In genomic region chr1:9580942-9581341, GRCh38 we compare ENCODE assay signal across 17 cellular contexts. TPM values are rescaled to one million over a fixed set of nuclear protein-coding genes. Genes with fewer than 3 reads are reported as not detected.
DNase-seq lines count a peak whose midpoint lies in the region; ATAC-seq and TF ChIP-seq lines count a peak whose summit lies in the region.
"Had no signal": no experiment of that assay in that cellular context is flagged by ENCODE, and none has a peak within 500 bp of the region (broad histone marks: within the 10 kb centered on the region; RNA-seq: fewer than 3 reads in every experiment).

No MANE protein-coding gene starts in this region.

- intact Hi-C loops in natural killer cell (cut with micrococcal nuclease), result no loop called here
- intact Hi-C loops in activated T-helper 1 cell treated with anti-CD3 and anti-CD28 coated beads, Interleukin-12 subunit alpha, Interleukin-12 subunit beta, Interleukin-2, Interleukin-4 antibody, amounts not matched to agents 30 ng/mL and 10 ng/mL and 1 ng/mL, durations not matched to agents 14 hours and 24 hours and 36 hours (cut with micrococcal nuclease), result no loop called here
- intact Hi-C loops in aorta (cut with DNase I), result loop anchor here in 1 of 2 donors (10.0 kb wide), 1 partner anchor 1114 kb away; no protein-coding TSS in a partner anchor

- no peak for ATAC-seq in natural killer cell treated with Interleukin-12 subunit alpha and Interleukin-12 subunit beta and Interleukin-15 and Interleukin-18, amount 100 ng/mL, for 72 hours
- ATAC-seq in natural killer cell (no peak), WTC11 (no peak), aorta (ENCODE audit: low FRiP score) (no peak)
- ATAC-seq: HCT116 had no signal

- CTCF ChIA-PET in WTC11 (lab: Charles Lee), result interaction anchor here (0.7 to 0.8 kb wide), 2 partner anchors 35 to 59 kb away, joined by 3 to 4 read pairs; no protein-coding TSS in a partner anchor

- POLR2A ChIA-PET in WTC11 (lab: Charles Lee), result no interaction called here

- H3K4me3 ChIP-seq in aorta (ENCODE audit: low read length in 2 of 2), result no peak overlapping the region

- no peaks in the 10 kb centered on the region for H3K9me3 Mint-ChIP-seq in natural killer cell treated with Interleukin-12 subunit alpha and Interleukin-12 subunit beta and Interleukin-15 and Interleukin-18, amount 100 ng/mL, for 72 hours
- H3K9me3 Mint-ChIP-seq in natural killer cell (no peaks in the 10 kb centered on the region), WTC11 (no peaks in the 10 kb centered on the region), progenitor cell of endocrine pancreas (ENCODE audit: low read depth) (no peaks in the 10 kb centered on the region)
- H3K9me3 Mint-ChIP-seq in activated T-helper 1 cell treated with anti-CD3 and anti-CD28 coated beads, Interleukin-12 subunit alpha, Interleukin-12 subunit beta, Interleukin-2, Interleukin-4 antibody, amounts not matched to agents 30 ng/mL and 10 ng/mL and 1 ng/mL, durations not matched to agents 14 hours and 24 hours and 36 hours, result no peaks in the 10 kb centered on the region
- H3K9me3 Mint-ChIP-seq: CD4-positive, alpha-beta T cell; IgD-negative memory B cell had no signal

- no peaks in the 10 kb centered on the region for H3K27me3 Mint-ChIP-seq in natural killer cell treated with Interleukin-12 subunit alpha and Interleukin-12 subunit beta and Interleukin-15 and Interleukin-18, amount 100 ng/mL, for 72 hours
- H3K27me3 Mint-ChIP-seq in natural killer cell (ENCODE audit: low read depth in 2 of 2) (no peaks in the 10 kb centered on the region), WTC11 (ENCODE audit: low read depth) (no peaks in the 10 kb centered on the region), progenitor cell of endocrine pancreas (no peaks in the 10 kb centered on the region)
- H3K27me3 Mint-ChIP-seq in activated T-helper 1 cell treated with anti-CD3 and anti-CD28 coated beads, Interleukin-12 subunit alpha, Interleukin-12 subunit beta, Interleukin-2, Interleukin-4 antibody, amounts not matched to agents 30 ng/mL and 10 ng/mL and 1 ng/mL, durations not matched to agents 14 hours and 24 hours and 36 hours (ENCODE audit: insufficient read depth), result no peaks in the 10 kb centered on the region
- H3K27me3 Mint-ChIP-seq: CD4-positive, alpha-beta T cell; IgD-negative memory B cell had no signal

- no peaks in the 10 kb centered on the region for H3K36me3 ChIP-seq in aorta (ENCODE audit: control insufficient read depth in 1 of 2, insufficient read depth in 2 of 2, low read length in 1 of 2)
- H3K36me3 ChIP-seq: BE2C had no signal

- H3K9me3 ChIP-seq in aorta (ENCODE audit: control insufficient read depth, low read length), result no peaks in the 10 kb centered on the region
- H3K9me3 ChIP-seq: BE2C had no signal

- H3K27ac Mint-ChIP-seq in natural killer cell treated with Interleukin-12 subunit alpha and Interleukin-12 subunit beta and Interleukin-15 and Interleukin-18, amount 100 ng/mL, for 72 hours, result no peak overlapping the region
- H3K27ac Mint-ChIP-seq in natural killer cell (no peak overlapping the region), WTC11 (peak overlapping the region; percentile 38; the same call in 1 of the 2 replicates), progenitor cell of endocrine pancreas (peak overlapping the region; percentile 73)
- no peak overlapping the region for H3K27ac Mint-ChIP-seq in activated T-helper 1 cell treated with anti-CD3 and anti-CD28 coated beads, Interleukin-12 subunit alpha, Interleukin-12 subunit beta, Interleukin-2, Interleukin-4 antibody, amounts not matched to agents 30 ng/mL and 10 ng/mL and 1 ng/mL, durations not matched to agents 14 hours and 24 hours and 36 hours
- H3K27ac Mint-ChIP-seq: CD4-positive, alpha-beta T cell had no signal

- no peaks in the 10 kb centered on the region for H3K4me1 ChIP-seq in aorta (ENCODE audit: control insufficient read depth in 1 of 2, insufficient read depth in 2 of 2, low read length in 2 of 2)
- H3K4me1 ChIP-seq: BE2C had no signal

- no peaks in the 10 kb centered on the region for H3K4me1 Mint-ChIP-seq in natural killer cell treated with Interleukin-12 subunit alpha and Interleukin-12 subunit beta and Interleukin-15 and Interleukin-18, amount 100 ng/mL, for 72 hours (ENCODE audit: low read depth in 2 of 2)
- H3K4me1 Mint-ChIP-seq in natural killer cell, result no peaks in the 10 kb centered on the region
- no peaks in the 10 kb centered on the region for H3K4me1 Mint-ChIP-seq in WTC11
- peaks cover 4% of the 10 kb centered on the region for H3K4me1 Mint-ChIP-seq in progenitor cell of endocrine pancreas (ENCODE audit: low read depth)
- no peaks in the 10 kb centered on the region for H3K4me1 Mint-ChIP-seq in activated T-helper 1 cell treated with anti-CD3 and anti-CD28 coated beads, Interleukin-12 subunit alpha, Interleukin-12 subunit beta, Interleukin-2, Interleukin-4 antibody, amounts not matched to agents 30 ng/mL and 10 ng/mL and 1 ng/mL, durations not matched to agents 14 hours and 24 hours and 36 hours (ENCODE audit: low read depth)
- H3K4me1 Mint-ChIP-seq: IgD-negative memory B cell had no signal

- no peak overlapping the region for H3K27ac ChIP-seq in aorta (ENCODE audit: low read depth in 1 of 2, low read length in 2 of 2)

- 85 to 87% methylated on average over 2 of the region's 2 CpGs for WGBS in aorta, 2 donors

- H3K36me3 Mint-ChIP-seq in natural killer cell treated with Interleukin-12 subunit alpha and Interleukin-12 subunit beta and Interleukin-15 and Interleukin-18, amount 100 ng/mL, for 72 hours, result peaks cover 5% of the 10 kb centered on the region
- H3K36me3 Mint-ChIP-seq in natural killer cell (no peaks in the 10 kb centered on the region), WTC11 (peaks cover 47% of the 10 kb centered on the region), progenitor cell of endocrine pancreas (ENCODE audit: insufficient read depth) (peaks cover 16% of the 10 kb centered on the region)
- H3K36me3 Mint-ChIP-seq in activated T-helper 1 cell treated with anti-CD3 and anti-CD28 coated beads, Interleukin-12 subunit alpha, Interleukin-12 subunit beta, Interleukin-2, Interleukin-4 antibody, amounts not matched to agents 30 ng/mL and 10 ng/mL and 1 ng/mL, durations not matched to agents 14 hours and 24 hours and 36 hours (ENCODE audit: low read depth), result peaks cover 19% of the 10 kb centered on the region

- TF ChIP-seq CTCF in natural killer cell (IDR thresholded peaks at IDR 0.05) (no peak), WTC11 (IDR thresholded peaks at IDR 0.05) (no peak), progenitor cell of endocrine pancreas (IDR thresholded peaks at IDR 0.05; ENCODE audit: unreplicated experiment) (no peak)

- H3K27me3 ChIP-seq in aorta (ENCODE audit: control insufficient read depth in 1 of 2, insufficient read depth in 2 of 2, low read length in 1 of 2), result no peaks in the 10 kb centered on the region
- H3K27me3 ChIP-seq: BE2C had no signal

- peak; percentile 54 for DNase-seq in natural killer cell treated with Interleukin-12 subunit alpha and Interleukin-12 subunit beta and Interleukin-15 and Interleukin-18, amount 100 ng/mL, for 72 hours (ENCODE audit: low spot score)
- DNase-seq in natural killer cell, result no peak
- no peak for DNase-seq in WTC11 (ENCODE audit: low spot score)
- no peak for DNase-seq in progenitor cell of endocrine pancreas (ENCODE audit: low spot score, unreplicated experiment)
- DNase-seq in NCI-H1436 (lab: John Stamatoyannopoulos, UW), result no peak
- DNase-seq in activated T-helper 1 cell treated with anti-CD3 and anti-CD28 coated beads, Interleukin-12 subunit alpha, Interleukin-12 subunit beta, Interleukin-2, Interleukin-4 antibody, amounts not matched to agents 30 ng/mL and 10 ng/mL and 1 ng/mL, durations not matched to agents 14 hours and 24 hours and 36 hours (ENCODE audit: low spot score), result no peak
- no peak for DNase-seq in aorta
- DNase-seq: ACHN; BE2C; C1 segment of cervical spinal cord; CD4-positive, alpha-beta T cell; DMS79 treated with DMSO at 0.1 percent for 48 hours; GF-D8; GOT3; H7 had no signal

- H3K4me3 Mint-ChIP-seq in natural killer cell treated with Interleukin-12 subunit alpha and Interleukin-12 subunit beta and Interleukin-15 and Interleukin-18, amount 100 ng/mL, for 72 hours, result no peak overlapping the region
- H3K4me3 Mint-ChIP-seq in natural killer cell (no peak overlapping the region), WTC11 (no peak overlapping the region), progenitor cell of endocrine pancreas (ENCODE audit: low read depth) (no peak overlapping the region)
- H3K4me3 Mint-ChIP-seq in activated T-helper 1 cell treated with anti-CD3 and anti-CD28 coated beads, Interleukin-12 subunit alpha, Interleukin-12 subunit beta, Interleukin-2, Interleukin-4 antibody, amounts not matched to agents 30 ng/mL and 10 ng/mL and 1 ng/mL, durations not matched to agents 14 hours and 24 hours and 36 hours, result no peak overlapping the region
- H3K4me3 Mint-ChIP-seq: CD4-positive, alpha-beta T cell had no signal

TF ChIP-seq in WTC11, 78 proteins besides CTCF, POLR2A, EP300 and RAD21 (continues in another document):
- TF ChIP-seq, protein P1, sequence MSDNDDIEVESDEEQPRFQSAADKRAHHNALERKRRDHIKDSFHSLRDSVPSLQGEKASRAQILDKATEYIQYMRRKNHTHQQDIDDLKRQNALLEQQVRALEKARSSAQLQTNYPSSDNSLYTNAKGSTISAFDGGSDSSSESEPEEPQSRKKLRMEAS (CRISPR knock-in tag; IDR thresholded peaks at IDR 0.05), result no peak

RNA-seq across cellular contexts. Expression of gene TMEM201, which starts 7.8 kb away (rescaled TPM):
- total RNA-seq in natural killer cell treated with Interleukin-12 subunit alpha and Interleukin-12 subunit beta and Interleukin-15 and Interleukin-18, amount 100 ng/mL, for 72 hours, result 10 to 100 TPM; 16.5 to 51.0 TPM
- total RNA-seq in natural killer cell, result 10 to 100 TPM in 1 of 3 donors, 1 to 10 TPM in 2; 7.3 to 10.2 (median 8.8) TPM
- 25.9 to 30.4 TPM (median 26.7 TPM) in 3 replicates for total RNA-seq in WTC11 (2021)
- total RNA-seq in progenitor cell of endocrine pancreas, result 24.5 and 24.6 TPM in 2 replicates
- total RNA-seq in activated T-helper 1 cell treated with anti-CD3 and anti-CD28 coated beads, Interleukin-12 subunit alpha, Interleukin-12 subunit beta, Interleukin-2, Interleukin-4 antibody, amounts not matched to agents 30 ng/mL and 10 ng/mL and 1 ng/mL, durations not matched to agents 14 hours and 24 hours and 36 hours, result 36.7 and 38.7 TPM in 2 replicates
- total RNA-seq in aorta, result 1 to 10 TPM; 5.1 to 9.4 TPM
- polyA plus RNA-seq in aorta, result 1 to 10 TPM; 1.1 to 3.5 TPM

RNA-seq across cellular contexts. Expression of gene SLC25A33, which starts 41.7 kb away (rescaled TPM):
- 10 to 100 TPM in 1 of 2 donors, 1 to 10 TPM in 1; 7.1 to 13.6 TPM for total RNA-seq in natural killer cell treated with Interleukin-12 subunit alpha and Interleukin-12 subunit beta and Interleukin-15 and Interleukin-18, amount 100 ng/mL, for 72 hours
- total RNA-seq in natural killer cell (1 to 10 TPM; 7.0 to 9.0 (median 7.6) TPM), WTC11 (2021) (8.8 to 9.3 TPM (median 9.2 TPM) in 3 replicates), progenitor cell of endocrine pancreas (7.6 and 7.7 TPM in 2 replicates), aorta (1 to 10 TPM; 2.2 to 3.0 TPM)
- 12.5 and 13.5 TPM in 2 replicates for total RNA-seq in activated T-helper 1 cell treated with anti-CD3 and anti-CD28 coated beads, Interleukin-12 subunit alpha, Interleukin-12 subunit beta, Interleukin-2, Interleukin-4 antibody, amounts not matched to agents 30 ng/mL and 10 ng/mL and 1 ng/mL, durations not matched to agents 14 hours and 24 hours and 36 hours
- 1 to 10 TPM; 1.5 to 2.1 TPM for polyA plus RNA-seq in aorta

Comparison
In these comparisons a context has a peak if more than half of its experiments do, and no peak if none do; other contexts are left out.
1. H3K27ac Mint-ChIP-seq: peak in WTC11 (single experiment) and progenitor cell of endocrine pancreas (single experiment); none in natural killer cell treated with Interleukin-12 subunit alpha and Interleukin-12 subunit beta and Interleukin-15 and Interleukin-18, amount 100 ng/mL, for 72 hours (0 of 2), natural killer cell (0 of 2) and activated T-helper 1 cell treated with anti-CD3 and anti-CD28 coated beads, Interleukin-12 subunit alpha, Interleukin-12 subunit beta, Interleukin-2, Interleukin-4 antibody, amounts not matched to agents 30 ng/mL and 10 ng/mL and 1 ng/mL, durations not matched to agents 14 hours and 24 hours and 36 hours (single experiment).